Comparison of ENCODE assay signal across 3 cellular contexts in genomic region chr4:102828497-102828808, GRCh38.
A peak's percentile ranks its signal among the peaks of the same experiment; 100 is the strongest.
TF ChIP-seq lines count a peak whose summit lies in the region.

No MANE protein-coding gene starts in this region.

TF ChIP-seq in SK-N-SH, 30 proteins besides CTCF, POLR2A, EP300 and RAD21:
- TF ChIP-seq ZBTB33 (IDR thresholded peaks at IDR 0.05; ENCODE audit: borderline replicate concordance, low read depth) (no peak), FOSL2 (IDR thresholded peaks at IDR 0.05; ENCODE audit: borderline replicate concordance, low read depth) (no peak), TAF1 (IDR thresholded peaks at IDR 0.05; ENCODE audit: borderline replicate concordance, low read depth, low read length) (no peak)
TF ChIP-seq in SK-N-SH: peak in this region for 0.

TF ChIP-seq in SK-N-SH treated with all-trans-retinoic acid at 6 μM for 48 hours, 23 proteins besides CTCF, POLR2A, EP300 and RAD21:
- TF ChIP-seq SNAI2 (CRISPR knock-in tag; IDR thresholded peaks at IDR 0.05), result no peak
- TF ChIP-seq TOX (CRISPR knock-in tag; IDR thresholded peaks at IDR 0.05; ENCODE audit: borderline replicate concordance), result no peak
- no peak for TF ChIP-seq ZC3H10 (CRISPR knock-in tag; IDR thresholded peaks at IDR 0.05)
- TF ChIP-seq ESRRG (CRISPR knock-in tag; IDR thresholded peaks at IDR 0.05), result no peak
- TF ChIP-seq TCF4 (CRISPR knock-in tag; IDR thresholded peaks at IDR 0.05; ENCODE audit: borderline replicate concordance), result no peak
- TF ChIP-seq CREB5 (CRISPR knock-in tag; IDR thresholded peaks at IDR 0.05; ENCODE audit: low read depth), result no peak; the same call in 1 of the 2 replicates
- TF ChIP-seq, protein P1, sequence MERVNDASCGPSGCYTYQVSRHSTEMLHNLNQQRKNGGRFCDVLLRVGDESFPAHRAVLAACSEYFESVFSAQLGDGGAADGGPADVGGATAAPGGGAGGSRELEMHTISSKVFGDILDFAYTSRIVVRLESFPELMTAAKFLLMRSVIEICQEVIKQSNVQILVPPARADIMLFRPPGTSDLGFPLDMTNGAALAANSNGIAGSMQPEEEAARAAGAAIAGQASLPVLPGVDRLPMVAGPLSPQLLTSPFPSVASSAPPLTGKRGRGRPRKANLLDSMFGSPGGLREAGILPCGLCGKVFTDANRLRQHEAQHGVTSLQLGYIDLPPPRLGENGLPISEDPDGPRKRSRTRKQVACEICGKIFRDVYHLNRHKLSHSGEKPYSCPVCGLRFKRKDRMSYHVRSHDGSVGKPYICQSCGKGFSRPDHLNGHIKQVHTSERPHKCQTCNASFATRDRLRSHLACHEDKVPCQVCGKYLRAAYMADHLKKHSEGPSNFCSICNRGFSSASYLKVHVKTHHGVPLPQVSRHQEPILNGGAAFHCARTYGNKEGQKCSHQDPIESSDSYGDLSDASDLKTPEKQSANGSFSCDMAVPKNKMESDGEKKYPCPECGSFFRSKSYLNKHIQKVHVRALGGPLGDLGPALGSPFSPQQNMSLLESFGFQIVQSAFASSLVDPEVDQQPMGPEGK (CRISPR knock-in tag; IDR thresholded peaks at IDR 0.05; ENCODE audit: borderline replicate concordance), result no peak
- no peak for TF ChIP-seq OSR1 (CRISPR knock-in tag; IDR thresholded peaks at IDR 0.05)
- TF ChIP-seq ZNF8 (CRISPR knock-in tag; IDR thresholded peaks at IDR 0.05), result no peak
- TF ChIP-seq GLIS3 (CRISPR knock-in tag; IDR thresholded peaks at IDR 0.05), result no peak
- no peak for TF ChIP-seq RARB (CRISPR knock-in tag; IDR thresholded peaks at IDR 0.05)
- TF ChIP-seq, protein P2, sequence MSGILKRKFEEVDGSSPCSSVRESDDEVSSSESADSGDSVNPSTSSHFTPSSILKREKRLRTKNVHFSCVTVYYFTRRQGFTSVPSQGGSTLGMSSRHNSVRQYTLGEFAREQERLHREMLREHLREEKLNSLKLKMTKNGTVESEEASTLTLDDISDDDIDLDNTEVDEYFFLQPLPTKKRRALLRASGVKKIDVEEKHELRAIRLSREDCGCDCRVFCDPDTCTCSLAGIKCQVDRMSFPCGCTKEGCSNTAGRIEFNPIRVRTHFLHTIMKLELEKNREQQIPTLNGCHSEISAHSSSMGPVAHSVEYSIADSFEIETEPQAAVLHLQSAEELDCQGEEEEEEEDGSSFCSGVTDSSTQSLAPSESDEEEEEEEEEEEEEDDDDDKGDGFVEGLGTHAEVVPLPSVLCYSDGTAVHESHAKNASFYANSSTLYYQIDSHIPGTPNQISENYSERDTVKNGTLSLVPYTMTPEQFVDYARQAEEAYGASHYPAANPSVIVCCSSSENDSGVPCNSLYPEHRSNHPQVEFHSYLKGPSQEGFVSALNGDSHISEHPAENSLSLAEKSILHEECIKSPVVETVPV (CRISPR knock-in tag; IDR thresholded peaks at IDR 0.05), result no peak
- no peak for TF ChIP-seq ISL1 (CRISPR knock-in tag; IDR thresholded peaks at IDR 0.05)
- TF ChIP-seq BACH2 (CRISPR knock-in tag; IDR thresholded peaks at IDR 0.05; ENCODE audit: borderline replicate concordance), result no peak
- no peak for TF ChIP-seq PPARA (CRISPR knock-in tag; IDR thresholded peaks at IDR 0.05; ENCODE audit: borderline replicate concordance)
- TF ChIP-seq, protein P3, sequence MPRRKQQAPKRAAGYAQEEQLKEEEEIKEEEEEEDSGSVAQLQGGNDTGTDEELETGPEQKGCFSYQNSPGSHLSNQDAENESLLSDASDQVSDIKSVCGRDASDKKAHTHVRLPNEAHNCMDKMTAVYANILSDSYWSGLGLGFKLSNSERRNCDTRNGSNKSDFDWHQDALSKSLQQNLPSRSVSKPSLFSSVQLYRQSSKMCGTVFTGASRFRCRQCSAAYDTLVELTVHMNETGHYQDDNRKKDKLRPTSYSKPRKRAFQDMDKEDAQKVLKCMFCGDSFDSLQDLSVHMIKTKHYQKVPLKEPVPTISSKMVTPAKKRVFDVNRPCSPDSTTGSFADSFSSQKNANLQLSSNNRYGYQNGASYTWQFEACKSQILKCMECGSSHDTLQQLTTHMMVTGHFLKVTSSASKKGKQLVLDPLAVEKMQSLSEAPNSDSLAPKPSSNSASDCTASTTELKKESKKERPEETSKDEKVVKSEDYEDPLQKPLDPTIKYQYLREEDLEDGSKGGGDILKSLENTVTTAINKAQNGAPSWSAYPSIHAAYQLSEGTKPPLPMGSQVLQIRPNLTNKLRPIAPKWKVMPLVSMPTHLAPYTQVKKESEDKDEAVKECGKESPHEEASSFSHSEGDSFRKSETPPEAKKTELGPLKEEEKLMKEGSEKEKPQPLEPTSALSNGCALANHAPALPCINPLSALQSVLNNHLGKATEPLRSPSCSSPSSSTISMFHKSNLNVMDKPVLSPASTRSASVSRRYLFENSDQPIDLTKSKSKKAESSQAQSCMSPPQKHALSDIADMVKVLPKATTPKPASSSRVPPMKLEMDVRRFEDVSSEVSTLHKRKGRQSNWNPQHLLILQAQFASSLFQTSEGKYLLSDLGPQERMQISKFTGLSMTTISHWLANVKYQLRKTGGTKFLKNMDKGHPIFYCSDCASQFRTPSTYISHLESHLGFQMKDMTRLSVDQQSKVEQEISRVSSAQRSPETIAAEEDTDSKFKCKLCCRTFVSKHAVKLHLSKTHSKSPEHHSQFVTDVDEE (CRISPR knock-in tag; IDR thresholded peaks at IDR 0.05), result no peak

TF ChIP-seq in HepG2, 621 proteins besides CTCF, POLR2A, EP300 and RAD21 (continues in another document):
- TF ChIP-seq ZNF354B (CRISPR knock-in tag; IDR thresholded peaks at IDR 0.05), result no peak
- TF ChIP-seq, protein P4, sequence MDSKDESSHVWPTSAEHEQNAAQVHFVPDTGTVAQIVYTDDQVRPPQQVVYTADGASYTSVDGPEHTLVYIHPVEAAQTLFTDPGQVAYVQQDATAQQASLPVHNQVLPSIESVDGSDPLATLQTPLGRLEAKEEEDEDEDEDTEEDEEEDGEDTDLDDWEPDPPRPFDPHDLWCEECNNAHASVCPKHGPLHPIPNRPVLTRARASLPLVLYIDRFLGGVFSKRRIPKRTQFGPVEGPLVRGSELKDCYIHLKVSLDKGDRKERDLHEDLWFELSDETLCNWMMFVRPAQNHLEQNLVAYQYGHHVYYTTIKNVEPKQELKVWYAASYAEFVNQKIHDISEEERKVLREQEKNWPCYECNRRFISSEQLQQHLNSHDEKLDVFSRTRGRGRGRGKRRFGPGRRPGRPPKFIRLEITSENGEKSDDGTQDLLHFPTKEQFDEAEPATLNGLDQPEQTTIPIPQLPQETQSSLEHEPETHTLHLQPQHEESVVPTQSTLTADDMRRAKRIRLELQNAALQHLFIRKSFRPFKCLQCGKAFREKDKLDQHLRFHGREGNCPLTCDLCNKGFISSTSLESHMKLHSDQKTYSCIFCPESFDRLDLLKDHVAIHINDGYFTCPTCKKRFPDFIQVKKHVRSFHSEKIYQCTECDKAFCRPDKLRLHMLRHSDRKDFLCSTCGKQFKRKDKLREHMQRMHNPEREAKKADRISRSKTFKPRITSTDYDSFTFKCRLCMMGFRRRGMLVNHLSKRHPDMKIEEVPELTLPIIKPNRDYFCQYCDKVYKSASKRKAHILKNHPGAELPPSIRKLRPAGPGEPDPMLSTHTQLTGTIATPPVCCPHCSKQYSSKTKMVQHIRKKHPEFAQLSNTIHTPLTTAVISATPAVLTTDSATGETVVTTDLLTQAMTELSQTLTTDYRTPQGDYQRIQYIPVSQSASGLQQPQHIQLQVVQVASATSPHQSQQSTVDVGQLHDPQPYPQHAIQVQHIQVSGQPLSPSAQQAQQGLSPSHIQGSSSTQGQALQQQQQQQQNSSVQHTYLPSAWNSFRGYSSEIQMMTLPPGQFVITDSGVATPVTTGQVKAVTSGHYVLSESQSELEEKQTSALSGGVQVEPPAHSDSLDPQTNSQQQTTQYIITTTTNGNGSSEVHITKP (CRISPR knock-in tag; IDR thresholded peaks at IDR 0.05; ENCODE audit: low read depth), result no peak
- TF ChIP-seq NFYC (CRISPR knock-in tag; IDR thresholded peaks at IDR 0.05), result no peak
- no peak for TF ChIP-seq IKZF1 (IDR thresholded peaks at IDR 0.05)
- TF ChIP-seq ISX (CRISPR knock-in tag; conservative IDR thresholded peaks at IDR 0.05), result no peak
- no peak for TF ChIP-seq ZNF709 (CRISPR knock-in tag; IDR thresholded peaks at IDR 0.05)
- TF ChIP-seq ZNF512 (CRISPR knock-in tag; IDR thresholded peaks at IDR 0.05), result no peak
- peak; percentile 23; the same call in 1 of the 2 replicates for TF ChIP-seq ZSCAN31 (CRISPR knock-in tag; IDR thresholded peaks at IDR 0.05; ENCODE audit: low read depth)
- TF ChIP-seq ZNF607 (CRISPR knock-in tag; IDR thresholded peaks at IDR 0.05; ENCODE audit: borderline replicate concordance), result no peak
- no peak for TF ChIP-seq KLF16 (CRISPR knock-in tag; IDR thresholded peaks at IDR 0.05)
- TF ChIP-seq, protein P5, sequence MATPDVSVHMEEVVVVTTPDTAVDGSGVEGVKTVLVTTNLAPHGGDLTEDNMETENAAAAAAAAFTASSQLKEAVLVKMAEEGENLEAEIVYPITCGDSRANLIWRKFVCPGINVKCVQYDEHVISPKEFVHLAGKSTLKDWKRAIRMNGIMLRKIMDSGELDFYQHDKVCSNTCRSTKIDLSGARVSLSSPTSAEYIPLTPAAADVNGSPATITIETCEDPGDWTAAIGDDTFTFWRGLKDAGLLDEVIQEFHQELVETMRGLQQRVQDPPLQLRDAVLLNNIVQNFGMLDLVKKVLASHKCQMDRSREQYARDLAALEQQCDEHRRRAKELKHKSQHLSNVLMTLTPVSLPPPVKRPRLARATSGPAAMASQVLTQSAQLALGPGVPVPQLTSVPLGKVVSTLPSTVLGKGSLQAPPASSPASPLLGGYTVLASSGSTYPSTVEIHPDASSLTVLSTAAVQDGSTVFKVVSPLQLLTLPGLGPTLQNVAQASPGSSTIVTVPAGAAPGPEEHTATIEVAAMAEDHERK (CRISPR knock-in tag; IDR thresholded peaks at IDR 0.05; ENCODE audit: low read depth), result no peak
- TF ChIP-seq DR1 (CRISPR knock-in tag; IDR thresholded peaks at IDR 0.05), result no peak
- TF ChIP-seq ZFP41 (CRISPR knock-in tag; IDR thresholded peaks at IDR 0.05; ENCODE audit: borderline replicate concordance), result no peak
- TF ChIP-seq, protein P6, sequence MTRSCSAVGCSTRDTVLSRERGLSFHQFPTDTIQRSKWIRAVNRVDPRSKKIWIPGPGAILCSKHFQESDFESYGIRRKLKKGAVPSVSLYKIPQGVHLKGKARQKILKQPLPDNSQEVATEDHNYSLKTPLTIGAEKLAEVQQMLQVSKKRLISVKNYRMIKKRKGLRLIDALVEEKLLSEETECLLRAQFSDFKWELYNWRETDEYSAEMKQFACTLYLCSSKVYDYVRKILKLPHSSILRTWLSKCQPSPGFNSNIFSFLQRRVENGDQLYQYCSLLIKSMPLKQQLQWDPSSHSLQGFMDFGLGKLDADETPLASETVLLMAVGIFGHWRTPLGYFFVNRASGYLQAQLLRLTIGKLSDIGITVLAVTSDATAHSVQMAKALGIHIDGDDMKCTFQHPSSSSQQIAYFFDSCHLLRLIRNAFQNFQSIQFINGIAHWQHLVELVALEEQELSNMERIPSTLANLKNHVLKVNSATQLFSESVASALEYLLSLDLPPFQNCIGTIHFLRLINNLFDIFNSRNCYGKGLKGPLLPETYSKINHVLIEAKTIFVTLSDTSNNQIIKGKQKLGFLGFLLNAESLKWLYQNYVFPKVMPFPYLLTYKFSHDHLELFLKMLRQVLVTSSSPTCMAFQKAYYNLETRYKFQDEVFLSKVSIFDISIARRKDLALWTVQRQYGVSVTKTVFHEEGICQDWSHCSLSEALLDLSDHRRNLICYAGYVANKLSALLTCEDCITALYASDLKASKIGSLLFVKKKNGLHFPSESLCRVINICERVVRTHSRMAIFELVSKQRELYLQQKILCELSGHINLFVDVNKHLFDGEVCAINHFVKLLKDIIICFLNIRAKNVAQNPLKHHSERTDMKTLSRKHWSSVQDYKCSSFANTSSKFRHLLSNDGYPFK (CRISPR knock-in tag; IDR thresholded peaks at IDR 0.05; ENCODE audit: borderline replicate concordance), result no peak
- no peak for TF ChIP-seq POLR2AphosphoS2 (IDR thresholded peaks at IDR 0.05; ENCODE audit: low read depth, low read length)
- TF ChIP-seq MXD4 (CRISPR knock-in tag; IDR thresholded peaks at IDR 0.05), result 0 out of 2 replicates have a peak, but pooled peaks have one; percentile 28
- TF ChIP-seq ZNF619 (CRISPR knock-in tag; IDR thresholded peaks at IDR 0.05), result no peak
- 0 out of 2 replicates have a peak, but pooled peaks have one; percentile 0 for TF ChIP-seq ZBTB37 (CRISPR knock-in tag; IDR thresholded peaks at IDR 0.05)
- TF ChIP-seq FOXP1 (IDR thresholded peaks at IDR 0.05), result no peak
- TF ChIP-seq FOXP1 (CRISPR knock-in tag; IDR thresholded peaks at IDR 0.05), result no peak
- TF ChIP-seq, protein P7, sequence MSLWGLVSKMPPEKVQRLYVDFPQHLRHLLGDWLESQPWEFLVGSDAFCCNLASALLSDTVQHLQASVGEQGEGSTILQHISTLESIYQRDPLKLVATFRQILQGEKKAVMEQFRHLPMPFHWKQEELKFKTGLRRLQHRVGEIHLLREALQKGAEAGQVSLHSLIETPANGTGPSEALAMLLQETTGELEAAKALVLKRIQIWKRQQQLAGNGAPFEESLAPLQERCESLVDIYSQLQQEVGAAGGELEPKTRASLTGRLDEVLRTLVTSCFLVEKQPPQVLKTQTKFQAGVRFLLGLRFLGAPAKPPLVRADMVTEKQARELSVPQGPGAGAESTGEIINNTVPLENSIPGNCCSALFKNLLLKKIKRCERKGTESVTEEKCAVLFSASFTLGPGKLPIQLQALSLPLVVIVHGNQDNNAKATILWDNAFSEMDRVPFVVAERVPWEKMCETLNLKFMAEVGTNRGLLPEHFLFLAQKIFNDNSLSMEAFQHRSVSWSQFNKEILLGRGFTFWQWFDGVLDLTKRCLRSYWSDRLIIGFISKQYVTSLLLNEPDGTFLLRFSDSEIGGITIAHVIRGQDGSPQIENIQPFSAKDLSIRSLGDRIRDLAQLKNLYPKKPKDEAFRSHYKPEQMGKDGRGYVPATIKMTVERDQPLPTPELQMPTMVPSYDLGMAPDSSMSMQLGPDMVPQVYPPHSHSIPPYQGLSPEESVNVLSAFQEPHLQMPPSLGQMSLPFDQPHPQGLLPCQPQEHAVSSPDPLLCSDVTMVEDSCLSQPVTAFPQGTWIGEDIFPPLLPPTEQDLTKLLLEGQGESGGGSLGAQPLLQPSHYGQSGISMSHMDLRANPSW (CRISPR knock-in tag; IDR thresholded peaks at IDR 0.05; ENCODE audit: borderline replicate concordance), result 0 out of 2 replicates have a peak, but pooled peaks have one; percentile 24
- TF ChIP-seq JUND (CRISPR knock-in tag; IDR thresholded peaks at IDR 0.05), result no peak
- TF ChIP-seq NFATC3 (CRISPR knock-in tag; IDR thresholded peaks at IDR 0.05), result no peak; the same call in 1 of the 2 replicates
- 0 out of 2 replicates have a peak, but pooled peaks have one; percentile 6 for TF ChIP-seq GFI1 (CRISPR knock-in tag; IDR thresholded peaks at IDR 0.05; ENCODE audit: borderline replicate concordance)
- no peak for TF ChIP-seq FOXO1 (CRISPR knock-in tag; IDR thresholded peaks at IDR 0.05)
